In the genomic region with DNA sequence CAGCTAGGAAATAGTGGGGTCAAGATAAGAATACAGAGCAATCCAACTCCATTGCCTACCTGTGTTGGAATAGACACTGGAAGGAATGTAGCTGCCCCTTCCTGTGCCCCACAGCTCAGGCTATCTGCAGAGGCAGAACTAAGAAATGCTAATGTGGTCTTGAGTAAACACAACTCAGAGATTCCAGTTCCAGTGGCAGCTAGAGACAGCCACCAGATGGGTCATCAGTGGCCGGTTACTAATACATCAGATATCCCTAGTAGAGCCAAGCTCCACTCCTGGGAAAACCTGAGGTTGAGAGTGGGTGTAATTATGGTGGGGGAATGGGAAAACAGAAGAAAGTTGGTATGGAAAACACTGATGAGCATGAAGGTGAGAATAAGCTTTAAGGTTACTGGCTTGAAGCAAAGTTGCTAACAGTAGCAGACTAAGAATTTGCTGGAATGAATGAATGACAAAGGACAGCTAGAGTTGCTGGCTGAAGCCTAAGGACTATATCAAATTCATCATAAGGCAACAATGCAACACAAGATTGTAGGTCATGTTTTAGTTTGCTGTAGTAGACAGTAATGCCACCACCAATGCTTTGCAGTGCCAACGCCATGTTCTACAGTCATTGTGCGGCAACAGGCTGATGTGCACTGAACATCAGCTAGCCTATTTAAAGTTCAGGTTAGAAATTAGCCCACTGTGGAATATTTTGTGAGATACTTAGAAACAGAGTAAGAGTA, we compare ENCODE assay signal across 14 cellular contexts. TPM values are rescaled to one million over a fixed set of nuclear protein-coding genes. Genes with fewer than 3 reads are reported as not detected.
A peak's percentile ranks its signal among the peaks of the same experiment; 100 is the strongest.
DNase-seq lines count a peak whose midpoint lies in the region; ATAC-seq and TF ChIP-seq lines count a peak whose summit lies in the region.
"Had no signal": no experiment of that assay in that cellular context is flagged by ENCODE, and none has a peak within 500 bp of the region (broad histone marks: within the 10 kb centered on the region; RNA-seq: fewer than 3 reads in every experiment).

No MANE protein-coding gene starts in this region.

- H3K9me2 ChIP-seq in PC-9 (ENCODE audit: insufficient read depth): no peaks in the 10 kb centered on the region

- POLR2A ChIA-PET in PC-9 (lab: Charles Lee; ENCODE audit: unreplicated experiment): interaction anchor here (0.6 to 0.9 kb wide), 4 partner anchors 15 to 341 kb away, joined by 3 to 12 read pairs (median 6); no protein-coding TSS in a partner anchor

- DNase-seq in EH (ENCODE audit: low read depth) (peak; percentile 95), PC-9 (peak; percentile 66 to 85), fibroblast of mammary gland (ENCODE audit: low read depth) (peak; percentile 83), osteocyte (ENCODE audit: extremely low spot score, unreplicated experiment) (no peak), spleen (no peak), NCI-H82 (lab: John Stamatoyannopoulos, UW) (no peak)
- DNase-seq: activated effector memory CD4-positive, alpha-beta T cell treated with anti-CD3 and anti-CD28 coated beads, Interleukin-2, amount 50 U/mL, for 16 hours; colonic mucosa; COR-L47; stimulated activated naive CD4-positive, alpha-beta T cell had no signal

- TF ChIP-seq CTCF in PC-9 (conservative IDR thresholded peaks at IDR 0.05) (no peak), fibroblast of mammary gland (conservative IDR thresholded peaks at IDR 0.05; ENCODE audit: control insufficient read depth, insufficient read depth, low read depth, low read length) (no peak), osteocyte (IDR thresholded peaks at IDR 0.05) (no peak), spleen (IDR thresholded peaks at IDR 0.05 in 8 of 11, conservative IDR thresholded peaks at IDR 0.05 in 3 of 11) (no peak)

- H3K9me3 Mint-ChIP-seq in osteocyte (ENCODE audit: unreplicated experiment): no peaks in the 10 kb centered on the region

- H3K36me3 Mint-ChIP-seq in osteocyte (ENCODE audit: unreplicated experiment): peaks cover 3% of the 10 kb centered on the region

- BruUV-seq in PC-9 (replicated peaks; lab: Mats Ljungman, UMichigan): no TSS peak

- H3K27ac Mint-ChIP-seq in osteocyte (ENCODE audit: unreplicated experiment): peak overlapping the region; percentile 61

- no peaks in the 10 kb centered on the region for H3K27me3 ChIP-seq in PC-9 (ENCODE audit: insufficient read depth, low read depth)
- no peaks in the 10 kb centered on the region for H3K27me3 ChIP-seq in spleen (replicated peaks in 1 of 7)
- H3K27me3 ChIP-seq: colonic mucosa, gastroesophageal sphincter had no signal

- CTCF ChIA-PET in PC-9 (lab: Charles Lee): interaction anchor here (0.6 to 1.6 kb wide), 3 partner anchors 9 to 380 kb away, joined by 3 to 8 read pairs (median 5); no protein-coding TSS in a partner anchor

- H3K9me3 ChIP-seq in PC-9 (ENCODE audit: insufficient read depth, low read depth) (no peaks in the 10 kb centered on the region), spleen (no peaks in the 10 kb centered on the region)
- H3K9me3 ChIP-seq: colonic mucosa, gastroesophageal sphincter had no signal

- H3K4me2 ChIP-seq in PC-9: peak overlapping the region; percentile 34

- peaks cover 67% of the 10 kb centered on the region for H3K4me1 Mint-ChIP-seq in osteocyte (ENCODE audit: unreplicated experiment)

- ATAC-seq in HG02973 (IDR thresholded peaks at IDR 0.05; ENCODE audit: unreplicated experiment): no peak
- ATAC-seq in GM18505 (IDR thresholded peaks at IDR 0.05; ENCODE audit: unreplicated experiment): no peak
- ATAC-seq: gastroesophageal sphincter had no signal

- H3F3A ChIP-seq in PC-9 (ENCODE audit: insufficient read depth, low read depth): peaks cover 38% of the 10 kb centered on the region

- H3K79me2 ChIP-seq in PC-9 (ENCODE audit: low read depth): no peaks in the 10 kb centered on the region

- H2AFZ ChIP-seq in PC-9: no peak overlapping the region

- no peaks in the 10 kb centered on the region for H4K20me1 ChIP-seq in PC-9 (ENCODE audit: insufficient read depth)

- peak overlapping the region; percentile 56 for H3K27ac ChIP-seq in PC-9
- H3K27ac ChIP-seq in spleen: no peak overlapping the region
- H3K27ac ChIP-seq: gastroesophageal sphincter had no signal

- no peak overlapping the region for H3K4me3 Mint-ChIP-seq in osteocyte (ENCODE audit: unreplicated experiment)

- WGBS in spleen, 5 donors: 93 to 99% (median 96%) methylated on average over 3 of the region's 3 CpGs

- H3K36me3 ChIP-seq in PC-9 (ENCODE audit: low read depth) (no peaks in the 10 kb centered on the region), spleen (peaks cover 0 to 34% (median 1%) of the 10 kb centered on the region in 6 donors)
- H3K36me3 ChIP-seq: colonic mucosa had no signal

- intact Hi-C loops in PC-9 (cut with micrococcal nuclease; ENCODE audit: unreplicated experiment) (no loop called here), spleen (cut with DNase I; ENCODE audit: low total_unique reads) (no loop called here)

- TF ChIP-seq POLR2A in spleen (IDR thresholded peaks at IDR 0.05) (no peak), GM18505 (IDR thresholded peaks at IDR 0.05; ENCODE audit: borderline replicate concordance, extremely low read depth, insufficient read depth, insufficient read length) (no peak)

- no peak overlapping the region for H3K4me3 ChIP-seq in PC-9
- no peak overlapping the region for H3K4me3 ChIP-seq in fibroblast of mammary gland (ENCODE audit: control insufficient read depth, low read depth, low read length)
- no peak overlapping the region for H3K4me3 ChIP-seq in spleen
- H3K4me3 ChIP-seq: colonic mucosa, gastroesophageal sphincter had no signal

- H3K4me1 ChIP-seq in PC-9 (replicated peaks; ENCODE audit: insufficient read depth): peaks cover 49% of the 10 kb centered on the region
- no peaks in the 10 kb centered on the region for H3K4me1 ChIP-seq in spleen

- no peaks in the 10 kb centered on the region for H3K27me3 Mint-ChIP-seq in osteocyte (ENCODE audit: unreplicated experiment)

RNA-seq across cellular contexts. Expression of gene FAM83C, which starts 28.3 kb away (rescaled TPM):
- total RNA-seq in PC-9 (2021): not detected in 2 replicates
- total RNA-seq in osteocyte: not detected in 2 replicates
- not detected for total RNA-seq in spleen
- not detected for polyA plus RNA-seq in spleen
- total RNA-seq: mononuclear cell had no signal

RNA-seq across cellular contexts. Expression of gene EIF6, which starts 36.0 kb away (rescaled TPM):
- 255 and 270 TPM in 2 replicates for total RNA-seq in PC-9 (2021)
- total RNA-seq in osteocyte: 131 and 136 TPM in 2 replicates
- 10 to 100 TPM; 50.5 to 76.8 (median 62.2) TPM for total RNA-seq in spleen
- polyA plus RNA-seq in spleen: 100 to 1,000 TPM in 2 of 3 donors, 10 to 100 TPM in 1; 88.2 to 121 (median 104) TPM

RNA-seq across cellular contexts. Expression of gene MMP24OS, which starts 42.6 kb away (rescaled TPM):
- total RNA-seq in PC-9 (2021) (59.3 and 79.0 TPM in 2 replicates), osteocyte (118 and 120 TPM in 2 replicates), spleen (10 to 100 TPM; 21.3 to 68.6 (median 47.5) TPM)
- polyA plus RNA-seq in spleen: 10 to 100 TPM; 18.6 to 41.5 (median 28.5) TPM

Comparison
In these comparisons a context has a peak if more than half of its experiments do, and no peak if none do; other contexts are left out.
1. DNase-seq: peak in EH (single experiment), PC-9 (2 of 2) and fibroblast of mammary gland (single experiment); none in osteocyte (single experiment), spleen (single experiment) and NCI-H82 (single experiment).